In genomic region chr22:20191000-20191515, GRCh38 we compare ENCODE assay signal across 15 cellular contexts. TPM values are rescaled to one million over a fixed set of nuclear protein-coding genes. Genes with fewer than 3 reads are reported as not detected.
DNase-seq lines count a peak whose midpoint lies in the region; ATAC-seq and TF ChIP-seq lines count a peak whose summit lies in the region.
"Had no signal": no experiment of that assay in that cellular context is flagged by ENCODE, and none has a peak within 500 bp of the region (broad histone marks: within the 10 kb centered on the region; RNA-seq: fewer than 3 reads in every experiment).

No MANE protein-coding gene starts in this region.

- no peaks in the 10 kb centered on the region for H3K9me3 ChIP-seq in BLaER1
- H3K9me3 ChIP-seq: Caco-2, HAP-1 had no signal

- H3K4me3 ChIP-seq in BLaER1: no peak overlapping the region
- H3K4me3 ChIP-seq: GM23248, HAP-1 had no signal

- DNase-seq in G401 (ENCODE audit: low spot score) (peak; percentile 80), cerebellum (ENCODE audit: low spot score) (peak; percentile 69), endothelial cell (ENCODE audit: low spot score) (no peak)
- DNase-seq in stimulated activated CD4-positive, alpha-beta T cell treated with anti-CD3 and anti-CD28 coated beads, Interleukin-12 subunit alpha, Interleukin-12 subunit beta, amount 100 ng/mL, for 4 hours: no peak
- DNase-seq: Caco-2; CD4-positive, alpha-beta T cell; GDM1; GM23248 had no signal

- in situ Hi-C loops in G401 (cut with HindIII; ENCODE audit: low sequenced_read_pairs): no loop called here

- no peak for ATAC-seq in HG03135 (IDR thresholded peaks at IDR 0.05; ENCODE audit: unreplicated experiment)

- peaks cover 4% of the 10 kb centered on the region for H3K27me3 Mint-ChIP-seq in endothelial cell (ENCODE audit: unreplicated experiment)
- H3K27me3 Mint-ChIP-seq: B cell; CD4-positive, alpha-beta T cell had no signal

- H3K9ac ChIP-seq in BLaER1: no peak overlapping the region
- H3K9ac ChIP-seq: GM23248 had no signal

- no peaks in the 10 kb centered on the region for H4K20me1 ChIP-seq in BLaER1

- H3K27ac ChIP-seq in BLaER1: peak overlapping the region; percentile 26; the same call in 1 of the 2 replicates
- H3K27ac ChIP-seq in VCaP: peak overlapping the region; percentile 57
- H3K27ac ChIP-seq: GM23248 had no signal

- no peak overlapping the region for H3K4me3 Mint-ChIP-seq in endothelial cell (ENCODE audit: unreplicated experiment)
- H3K4me3 Mint-ChIP-seq: B cell; CD4-positive, alpha-beta T cell had no signal

- H3K27me3 ChIP-seq in BLaER1: no peaks in the 10 kb centered on the region

- peak overlapping the region; percentile 40; the same call in 1 of the 2 replicates for H3K4me2 ChIP-seq in BLaER1

- peaks cover 5% of the 10 kb centered on the region for H3K4me1 Mint-ChIP-seq in endothelial cell (ENCODE audit: unreplicated experiment)
- H3K4me1 Mint-ChIP-seq: B cell had no signal

- H3K27ac Mint-ChIP-seq in endothelial cell (ENCODE audit: unreplicated experiment): no peak overlapping the region
- H3K27ac Mint-ChIP-seq: B cell; CD4-positive, alpha-beta T cell had no signal

- H3K36me3 Mint-ChIP-seq in endothelial cell (ENCODE audit: low read depth, unreplicated experiment): no peaks in the 10 kb centered on the region

- H3K9me3 Mint-ChIP-seq in endothelial cell (ENCODE audit: unreplicated experiment): no peaks in the 10 kb centered on the region
- H3K9me3 Mint-ChIP-seq: CD4-positive, alpha-beta T cell had no signal

- H3K36me3 ChIP-seq in BLaER1: no peaks in the 10 kb centered on the region
- H3K36me3 ChIP-seq: HAP-1 had no signal

- no peak for TF ChIP-seq CTCF in VCaP (conservative IDR thresholded peaks at IDR 0.05)
- TF ChIP-seq CTCF in endothelial cell (IDR thresholded peaks at IDR 0.05; ENCODE audit: unreplicated experiment): no peak

- peaks cover 87% of the 10 kb centered on the region for H3K4me1 ChIP-seq in BLaER1
- H3K4me1 ChIP-seq: Caco-2, HAP-1 had no signal

RNA-seq across cellular contexts. Expression of gene CCDC188, which starts 40.2 kb away (rescaled TPM):
- total RNA-seq in G401 (2014; rRNA removed; shearing (Covaris generic)): not detected in 2 replicates
- 1.4 TPM for total RNA-seq in cerebellum
- not detected for total RNA-seq in endothelial cell (ENCODE audit: unreplicated experiment)
- total RNA-seq: A172; B cell; Caco-2; CD4-positive, alpha-beta T cell; H4 had no signal

RNA-seq across cellular contexts. Expression of gene ZDHHC8, which starts 59.5 kb away (rescaled TPM):
- 5.1 and 7.8 TPM in 2 replicates for total RNA-seq in G401 (2014; rRNA removed; shearing (Covaris generic))
- total RNA-seq in cerebellum (7.7 TPM), endothelial cell (ENCODE audit: unreplicated experiment) (118 TPM)

Comparison
In these comparisons a context has a peak if more than half of its experiments do, and no peak if none do; other contexts are left out.
1. DNase-seq: peak in G401 (single experiment) and cerebellum (single experiment); none in stimulated activated CD4-positive, alpha-beta T cell treated with anti-CD3 and anti-CD28 coated beads, Interleukin-12 subunit alpha, Interleukin-12 subunit beta, amount 100 ng/mL, for 4 hours (single experiment) and endothelial cell (single experiment).
2. RNA of gene ZDHHC8, which starts 59.5 kb away (total RNA-seq): 118 TPM in endothelial cell (single experiment); 5.1 to 7.8 TPM in G401 and 7.7 TPM in cerebellum (single experiment); every median in the first group is over 10 times any median in the second.